ENCODE assay signal across 11 cellular contexts in genomic region chr3:25573386-25574171, GRCh38.
DNase-seq lines count a peak whose midpoint lies in the region; ATAC-seq and TF ChIP-seq lines count a peak whose summit lies in the region.
"Had no signal": no experiment of that assay in that cellular context is flagged by ENCODE, and none has a peak within 500 bp of the region (broad histone marks: within the 10 kb centered on the region; RNA-seq: fewer than 3 reads in every experiment).

No MANE protein-coding gene starts in this region.

- H3K27me3 ChIP-seq in brain microvascular endothelial cell (replicated peaks) = no peaks in the 10 kb centered on the region
- H3K27me3 ChIP-seq in right cardiac atrium (ENCODE audit: control insufficient read depth, insufficient read depth) = no peaks in the 10 kb centered on the region
- H3K27me3 ChIP-seq in uterus = no peaks in the 10 kb centered on the region

- H3K27ac Mint-ChIP-seq in stimulated activated naive B cell treated with anti-CD40 and anti-IgM and Interleukin-4, amounts not matched to agents 10 μg/mL and 1 μg/mL and 100 μg/mL, for 72 hours = no peak overlapping the region
- H3K27ac Mint-ChIP-seq: activated naive CD8-positive, alpha-beta T cell had no signal

- H3K9me3 ChIP-seq in right cardiac atrium (ENCODE audit: control insufficient read depth, low read length) (no peaks in the 10 kb centered on the region), uterus (no peaks in the 10 kb centered on the region)

- H3K27ac ChIP-seq in brain microvascular endothelial cell (peak overlapping the region; percentile 78), right cardiac atrium (ENCODE audit: low read length) (peak overlapping the region; percentile 91), uterus (peak overlapping the region; percentile 65 to 68)

- intact Hi-C loops in right cardiac atrium (cut with DNase I) (no loop called here), uterus (cut with DNase I; ENCODE audit: low total_unique reads) (no loop called here)

- no peaks in the 10 kb centered on the region for H3K9me3 Mint-ChIP-seq in stimulated activated naive B cell treated with anti-CD40 and anti-IgM and Interleukin-4, amounts not matched to agents 10 μg/mL and 1 μg/mL and 100 μg/mL, for 72 hours

- H3K4me1 Mint-ChIP-seq in stimulated activated naive B cell treated with anti-CD40 and anti-IgM and Interleukin-4, amounts not matched to agents 10 μg/mL and 1 μg/mL and 100 μg/mL, for 72 hours = peaks cover 0 to 4% of the 10 kb centered on the region in 2 donors

- TF ChIP-seq CTCF in brain microvascular endothelial cell (IDR thresholded peaks at IDR 0.05; ENCODE audit: low read depth, low read length, missing control alignments) = no peak
- no peak for TF ChIP-seq CTCF in uterus (IDR thresholded peaks at IDR 0.05)

- H3K36me3 Mint-ChIP-seq in stimulated activated naive B cell treated with anti-CD40 and anti-IgM and Interleukin-4, amounts not matched to agents 10 μg/mL and 1 μg/mL and 100 μg/mL, for 72 hours = no peaks in the 10 kb centered on the region
- H3K36me3 Mint-ChIP-seq: activated naive CD8-positive, alpha-beta T cell had no signal

- H3K4me1 ChIP-seq in right cardiac atrium (ENCODE audit: control insufficient read depth, insufficient read depth, low read length) (no peaks in the 10 kb centered on the region), uterus (no peaks in the 10 kb centered on the region)

- peak; percentile 71 for DNase-seq in HS-27A (ENCODE audit: low read depth)
- DNase-seq in brain microvascular endothelial cell = peak; percentile 61
- no peak for DNase-seq in right cardiac atrium
- no peak for DNase-seq in uterus
- DNase-seq in RPMI8226 = no peak
- no peak for DNase-seq in stimulated activated naive B cell treated with anti-CD40 and anti-IgM and Interleukin-4, amounts not matched to agents 10 μg/mL and 1 μg/mL and 100 μg/mL, for 72 hours
- no peak for DNase-seq in medulla oblongata (ENCODE audit: extremely low spot score)
- DNase-seq: activated CD4-positive, alpha-beta T cell treated with anti-CD3 and anti-CD28 coated beads, Interleukin-2, amount 50 U/mL, for 48 hours; DMS79 treated with DMSO at 0.1 percent for 48 hours; NCI-H524 had no signal

- no peak for TF ChIP-seq POLR2A in uterus (IDR thresholded peaks at IDR 0.05)

- no peak overlapping the region for H3K4me3 Mint-ChIP-seq in stimulated activated naive B cell treated with anti-CD40 and anti-IgM and Interleukin-4, amounts not matched to agents 10 μg/mL and 1 μg/mL and 100 μg/mL, for 72 hours
- H3K4me3 Mint-ChIP-seq: activated naive CD8-positive, alpha-beta T cell had no signal

- 55% methylated on average over 19 of the region's 19 CpGs for WGBS in right cardiac atrium

- ATAC-seq in right cardiac atrium = peak; percentile 21 to 26
- no peak for ATAC-seq in stimulated activated naive B cell treated with anti-CD40 and anti-IgM and Interleukin-4, amounts not matched to agents 10 μg/mL and 1 μg/mL and 100 μg/mL, for 72 hours (replicated peaks)

- H3K4me3 ChIP-seq in brain microvascular endothelial cell (ENCODE audit: low read depth, low read length) (no peak overlapping the region), right cardiac atrium (ENCODE audit: low read length) (no peak overlapping the region), uterus (no peak overlapping the region)

- peaks cover 6% of the 10 kb centered on the region in 2 donors for H3K27me3 Mint-ChIP-seq in stimulated activated naive B cell treated with anti-CD40 and anti-IgM and Interleukin-4, amounts not matched to agents 10 μg/mL and 1 μg/mL and 100 μg/mL, for 72 hours

- in situ Hi-C loops in brain microvascular endothelial cell (cut with HindIII; ENCODE audit: low pct_ligation_motif_present, low sequenced_read_pairs) = no loop called here

- peaks cover 51% of the 10 kb centered on the region for H3K36me3 ChIP-seq in brain microvascular endothelial cell (replicated peaks)
- H3K36me3 ChIP-seq in uterus = no peaks in the 10 kb centered on the region

Comparison
In these comparisons a context has a peak if more than half of its experiments do, and no peak if none do; other contexts are left out.
1. DNase-seq: peak in HS-27A (single experiment) and brain microvascular endothelial cell (single experiment); none in right cardiac atrium (0 of 3), uterus (0 of 2), RPMI8226 (single experiment), stimulated activated naive B cell treated with anti-CD40 and anti-IgM and Interleukin-4, amounts not matched to agents 10 μg/mL and 1 μg/mL and 100 μg/mL, for 72 hours (single experiment) and medulla oblongata (single experiment).
2. ATAC-seq: peak in right cardiac atrium (2 of 2); none in stimulated activated naive B cell treated with anti-CD40 and anti-IgM and Interleukin-4, amounts not matched to agents 10 μg/mL and 1 μg/mL and 100 μg/mL, for 72 hours (0 of 2).
3. Peak in every context shown above with its lines, with median percentiles within 50 percentile points of each other: H3K27ac ChIP-seq.